In genomic region chr7:35729061-35729783, GRCh38 we compare ENCODE assay signal across 8 cellular contexts. TPM values are rescaled to one million over a fixed set of nuclear protein-coding genes. Genes with fewer than 3 reads are reported as not detected.
A peak's percentile ranks its signal among the peaks of the same experiment; 100 is the strongest.
DNase-seq lines count a peak whose midpoint lies in the region; ATAC-seq and TF ChIP-seq lines count a peak whose summit lies in the region.

No MANE protein-coding gene starts in this region.

- intact Hi-C loops in CD4-positive, alpha-beta memory T cell (cut with micrococcal nuclease), result no loop called here
- intact Hi-C loops in natural killer cell (cut with micrococcal nuclease), result loop anchor here (1.0 to 2.0 kb wide), 3 partner anchors 34 to 76 kb away; partner anchors contain the start of genes HERPUD2 and SEPTIN7

- TF ChIP-seq CTCF in natural killer cell (IDR thresholded peaks at IDR 0.05), result no peak

- H3K27me3 Mint-ChIP-seq in CD4-positive, alpha-beta memory T cell, result no peaks in the 10 kb centered on the region
- peaks cover 0 to 4% of the 10 kb centered on the region in 2 donors for H3K27me3 Mint-ChIP-seq in natural killer cell (ENCODE audit: low read depth in 2 of 2)

- no peaks in the 10 kb centered on the region for H3K27me3 ChIP-seq in CD4-positive, alpha-beta memory T cell (ENCODE audit: insufficient read depth, low read length)

- peak overlapping the region in 7 of 8 donors; percentile 3 to 64 (median 46) for H3K4me3 Mint-ChIP-seq in CD4-positive, alpha-beta memory T cell
- peak overlapping the region; percentile 84 for H3K4me3 Mint-ChIP-seq in natural killer cell

- H3K36me3 ChIP-seq in CD4-positive, alpha-beta memory T cell (ENCODE audit: insufficient read depth, low read length), result no peaks in the 10 kb centered on the region

- peaks cover 52% of the 10 kb centered on the region for H3K4me1 ChIP-seq in CD4-positive, alpha-beta memory T cell (ENCODE audit: insufficient read depth, low read length)

- peak overlapping the region in 6 of 7 donors; percentile 9 to 85 (median 22) for H3K27ac Mint-ChIP-seq in CD4-positive, alpha-beta memory T cell
- peak overlapping the region; percentile 96 to 97 for H3K27ac Mint-ChIP-seq in natural killer cell

- DNase-seq in CD4-positive, alpha-beta memory T cell, result peak in 4 of 5 donors; percentile 15 to 83 (median 32)
- peak; percentile 73 for DNase-seq in activated CD8-positive, alpha-beta memory T cell treated with anti-CD3 and anti-CD28 coated beads for 24 hours
- DNase-seq in natural killer cell (peak; percentile 66), NCI-H345 (lab: John Stamatoyannopoulos, UW) (no peak), NCI-H2171 (lab: John Stamatoyannopoulos, UW) (no peak), NCI-H187 treated with DMSO at 0.1 percent for 48 hours (lab: John Stamatoyannopoulos, UW) (no peak)

- H3K4me3 ChIP-seq in CD4-positive, alpha-beta memory T cell (ENCODE audit: low read length in 2 of 2), result no peak overlapping the region

- POLR2A ChIA-PET in CD4-positive, alpha-beta memory T cell (lab: Charles Lee; ENCODE audit: partially characterized antibody), result interaction anchor here (0.8 to 6.4 kb wide), 4 partner anchors 18 to 72 kb away, joined by 3 to 55 read pairs (median 4); partner anchors contain the start of gene SEPTIN7

- peak overlapping the region; percentile 8 for H3K27ac ChIP-seq in CD4-positive, alpha-beta memory T cell (ENCODE audit: low read depth, low read length)

- ATAC-seq in GM19324 (IDR thresholded peaks at IDR 0.05; ENCODE audit: low FRiP score, unreplicated experiment) (peak; percentile 58), HG03280 (IDR thresholded peaks at IDR 0.05; ENCODE audit: unreplicated experiment) (peak; percentile 41), natural killer cell (peak; percentile 71 to 91 (median 83))

- CTCF ChIA-PET in CD4-positive, alpha-beta memory T cell (lab: Charles Lee; ENCODE audit: partially characterized antibody), result interaction anchor here (0.8 to 1.3 kb wide), 2 partner anchors 19 to 30 kb away, joined by 4 read pairs; no protein-coding TSS in a partner anchor

- no peaks in the 10 kb centered on the region for H3K9me3 ChIP-seq in CD4-positive, alpha-beta memory T cell (ENCODE audit: control insufficient read depth in 1 of 2, low read length in 2 of 2)

- peaks cover 33 to 51% (median 44%) of the 10 kb centered on the region in 4 donors for H3K4me1 Mint-ChIP-seq in CD4-positive, alpha-beta memory T cell
- peaks cover 59 to 76% of the 10 kb centered on the region in 2 donors for H3K4me1 Mint-ChIP-seq in natural killer cell

- no peaks in the 10 kb centered on the region for H3K9me3 Mint-ChIP-seq in CD4-positive, alpha-beta memory T cell
- no peaks in the 10 kb centered on the region for H3K9me3 Mint-ChIP-seq in natural killer cell

- H3K36me3 Mint-ChIP-seq in CD4-positive, alpha-beta memory T cell, result peaks cover 0 to 4% of the 10 kb centered on the region in 2 donors
- H3K36me3 Mint-ChIP-seq in natural killer cell, result no peaks in the 10 kb centered on the region

RNA-seq across cellular contexts. Expression of gene HERPUD2, which starts 34.3 kb away (rescaled TPM):
- total RNA-seq in CD4-positive, alpha-beta memory T cell, result 10 to 100 TPM; 67.3 to 71.8 TPM
- polyA plus RNA-seq in CD4-positive, alpha-beta memory T cell, result 10 to 100 TPM; 89.2 to 99.2 TPM
- 100 to 1,000 TPM; 103 to 112 (median 111) TPM for total RNA-seq in natural killer cell

Comparison
In these comparisons a context has a peak if more than half of its experiments do, and no peak if none do; other contexts are left out.
1. DNase-seq: peak in CD4-positive, alpha-beta memory T cell (4 of 5), activated CD8-positive, alpha-beta memory T cell treated with anti-CD3 and anti-CD28 coated beads for 24 hours (single experiment) and natural killer cell (single experiment); none in NCI-H345 (single experiment), NCI-H2171 (single experiment) and NCI-H187 treated with DMSO at 0.1 percent for 48 hours (single experiment).
2. Peak in every context shown above with its lines, with median percentiles within 50 percentile points of each other: ATAC-seq.